In genomic region chr3:76954412-76954811, GRCh38 we compare ENCODE assay signal across 2 cellular contexts.
TF ChIP-seq lines count a peak whose summit lies in the region.

No MANE protein-coding gene starts in this region.

TF ChIP-seq in IMR-90, 13 proteins besides CTCF, POLR2A, EP300 and RAD21:
- TF ChIP-seq RFX5 (IDR thresholded peaks at IDR 0.05; ENCODE audit: low read depth, low read length) = no peak
- no peak for TF ChIP-seq MAZ (IDR thresholded peaks at IDR 0.05; ENCODE audit: borderline replicate concordance, low read depth, low read length)
- TF ChIP-seq MAFK (IDR thresholded peaks at IDR 0.05; ENCODE audit: low read depth, low read length) = peak; percentile 93
- TF ChIP-seq SMC3 (IDR thresholded peaks at IDR 0.05; ENCODE audit: low read depth, low read length) = no peak
TF ChIP-seq in IMR-90: peak in this region for 1.

TF ChIP-seq in K562, 482 proteins besides CTCF, POLR2A, EP300 and RAD21:
- TF ChIP-seq PHB (CRISPR knock-in tag; IDR thresholded peaks at IDR 0.05) (no peak), MAFF (IDR thresholded peaks at IDR 0.05; ENCODE audit: low read length) (peak; percentile 47), EHMT2 (IDR thresholded peaks at IDR 0.05) (no peak), ZKSCAN8 (CRISPR knock-in tag; IDR thresholded peaks at IDR 0.05) (no peak), NELFE (IDR thresholded peaks at IDR 0.05; ENCODE audit: insufficient read depth, insufficient read length) (no peak), MAFG (tag; conservative IDR thresholded peaks at IDR 0.05) (peak; percentile 32; the same call in 1 of the 2 replicates), ZNF316 (IDR thresholded peaks at IDR 0.05) (peak; percentile 61; the same call in 1 of the 2 replicates), CHCHD3 (CRISPR knock-in tag; IDR thresholded peaks at IDR 0.05) (no peak), ZNF354B (CRISPR knock-in tag; IDR thresholded peaks at IDR 0.05) (no peak), HNRNPUL1 (IDR thresholded peaks at IDR 0.05; ENCODE audit: low read length) (no peak), PBX2 (CRISPR knock-in tag; IDR thresholded peaks at IDR 0.05; ENCODE audit: low read depth) (no peak), PBX2 (tag; conservative IDR thresholded peaks at IDR 0.05; ENCODE audit: low read depth) (no peak), FOXP1 (CRISPR knock-in tag; IDR thresholded peaks at IDR 0.05) (no peak), PYGO2 (tag; IDR thresholded peaks at IDR 0.05) (no peak), CCNT2 (IDR thresholded peaks at IDR 0.05; ENCODE audit: borderline replicate concordance, extremely low read depth, insufficient read length, low read depth, low read length) (no peak), ZNF174 (CRISPR knock-in tag; IDR thresholded peaks at IDR 0.05) (no peak), POLR2B (IDR thresholded peaks at IDR 0.05; ENCODE audit: low read depth, partially characterized antibody) (no peak), VEZF1 (CRISPR knock-in tag; IDR thresholded peaks at IDR 0.05) (no peak), SAP30 (IDR thresholded peaks at IDR 0.05; ENCODE audit: borderline replicate concordance, insufficient read depth, low read depth, low read length, poor library complexity, severe bottlenecking) (no peak)
- TF ChIP-seq, protein P1, sequence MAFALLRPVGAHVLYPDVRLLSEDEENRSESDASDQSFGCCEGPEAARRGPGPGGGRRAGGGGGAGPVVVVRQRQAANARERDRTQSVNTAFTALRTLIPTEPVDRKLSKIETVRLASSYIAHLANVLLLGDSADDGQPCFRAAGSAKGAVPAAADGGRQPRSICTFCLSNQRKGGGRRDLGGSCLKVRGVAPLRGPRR (CRISPR knock-in tag; IDR thresholded peaks at IDR 0.05) = no peak
- TF ChIP-seq, protein P2, sequence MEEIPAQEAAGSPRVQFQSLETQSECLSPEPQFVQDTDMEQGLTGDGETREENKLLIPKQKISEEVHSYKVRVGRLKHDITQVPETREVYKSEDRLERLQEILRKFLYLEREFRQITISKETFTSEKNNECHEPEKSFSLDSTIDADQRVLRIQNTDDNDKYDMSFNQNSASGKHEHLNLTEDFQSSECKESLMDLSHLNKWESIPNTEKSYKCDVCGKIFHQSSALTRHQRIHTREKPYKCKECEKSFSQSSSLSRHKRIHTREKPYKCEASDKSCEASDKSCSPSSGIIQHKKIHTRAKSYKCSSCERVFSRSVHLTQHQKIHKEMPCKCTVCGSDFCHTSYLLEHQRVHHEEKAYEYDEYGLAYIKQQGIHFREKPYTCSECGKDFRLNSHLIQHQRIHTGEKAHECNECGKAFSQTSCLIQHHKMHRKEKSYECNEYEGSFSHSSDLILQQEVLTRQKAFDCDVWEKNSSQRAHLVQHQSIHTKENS (CRISPR knock-in tag; IDR thresholded peaks at IDR 0.05) = no peak
- TF ChIP-seq, protein P3, sequence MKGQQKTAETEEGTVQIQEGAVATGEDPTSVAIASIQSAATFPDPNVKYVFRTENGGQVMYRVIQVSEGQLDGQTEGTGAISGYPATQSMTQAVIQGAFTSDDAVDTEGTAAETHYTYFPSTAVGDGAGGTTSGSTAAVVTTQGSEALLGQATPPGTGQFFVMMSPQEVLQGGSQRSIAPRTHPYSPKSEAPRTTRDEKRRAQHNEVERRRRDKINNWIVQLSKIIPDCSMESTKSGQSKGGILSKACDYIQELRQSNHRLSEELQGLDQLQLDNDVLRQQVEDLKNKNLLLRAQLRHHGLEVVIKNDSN (CRISPR knock-in tag; IDR thresholded peaks at IDR 0.05) = no peak
- TF ChIP-seq, protein P4, sequence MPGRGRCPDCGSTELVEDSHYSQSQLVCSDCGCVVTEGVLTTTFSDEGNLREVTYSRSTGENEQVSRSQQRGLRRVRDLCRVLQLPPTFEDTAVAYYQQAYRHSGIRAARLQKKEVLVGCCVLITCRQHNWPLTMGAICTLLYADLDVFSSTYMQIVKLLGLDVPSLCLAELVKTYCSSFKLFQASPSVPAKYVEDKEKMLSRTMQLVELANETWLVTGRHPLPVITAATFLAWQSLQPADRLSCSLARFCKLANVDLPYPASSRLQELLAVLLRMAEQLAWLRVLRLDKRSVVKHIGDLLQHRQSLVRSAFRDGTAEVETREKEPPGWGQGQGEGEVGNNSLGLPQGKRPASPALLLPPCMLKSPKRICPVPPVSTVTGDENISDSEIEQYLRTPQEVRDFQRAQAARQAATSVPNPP (IDR thresholded peaks at IDR 0.05; ENCODE audit: borderline replicate concordance, insufficient read depth, insufficient read length) = no peak
- TF ChIP-seq, protein P5, sequence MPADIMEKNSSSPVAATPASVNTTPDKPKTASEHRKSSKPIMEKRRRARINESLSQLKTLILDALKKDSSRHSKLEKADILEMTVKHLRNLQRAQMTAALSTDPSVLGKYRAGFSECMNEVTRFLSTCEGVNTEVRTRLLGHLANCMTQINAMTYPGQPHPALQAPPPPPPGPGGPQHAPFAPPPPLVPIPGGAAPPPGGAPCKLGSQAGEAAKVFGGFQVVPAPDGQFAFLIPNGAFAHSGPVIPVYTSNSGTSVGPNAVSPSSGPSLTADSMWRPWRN (IDR thresholded peaks at IDR 0.05; ENCODE audit: low read depth) = no peak
- TF ChIP-seq, protein P6, sequence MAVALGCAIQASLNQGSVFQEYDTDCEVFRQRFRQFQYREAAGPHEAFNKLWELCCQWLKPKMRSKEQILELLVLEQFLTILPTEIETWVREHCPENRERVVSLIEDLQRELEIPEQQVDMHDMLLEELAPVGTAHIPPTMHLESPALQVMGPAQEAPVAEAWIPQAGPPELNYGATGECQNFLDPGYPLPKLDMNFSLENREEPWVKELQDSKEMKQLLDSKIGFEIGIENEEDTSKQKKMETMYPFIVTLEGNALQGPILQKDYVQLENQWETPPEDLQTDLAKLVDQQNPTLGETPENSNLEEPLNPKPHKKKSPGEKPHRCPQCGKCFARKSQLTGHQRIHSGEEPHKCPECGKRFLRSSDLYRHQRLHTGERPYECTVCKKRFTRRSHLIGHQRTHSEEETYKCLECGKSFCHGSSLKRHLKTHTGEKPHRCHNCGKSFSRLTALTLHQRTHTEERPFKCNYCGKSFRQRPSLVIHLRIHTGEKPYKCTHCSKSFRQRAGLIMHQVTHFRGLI (CRISPR knock-in tag; IDR thresholded peaks at IDR 0.05) = no peak
